In genomic region chr3:149382518-149382917, GRCh38 we compare ENCODE assay signal across 26 cellular contexts. TPM values are rescaled to one million over a fixed set of nuclear protein-coding genes. Genes with fewer than 3 reads are reported as not detected.
A peak's percentile ranks its signal among the peaks of the same experiment; 100 is the strongest.
DNase-seq lines count a peak whose midpoint lies in the region; ATAC-seq, FAIRE-seq and TF ChIP-seq lines count a peak whose summit lies in the region.
"Had no signal": no experiment of that assay in that cellular context is flagged by ENCODE, and none has a peak within 500 bp of the region (broad histone marks: within the 10 kb centered on the region; RNA-seq: fewer than 3 reads in every experiment).

No MANE protein-coding gene starts in this region.

- H3K9me3 Mint-ChIP-seq in activated naive CD4-positive, alpha-beta T cell treated with anti-CD3 and anti-CD28 coated beads, Interleukin-2, amount 50 U/mL, for 72 hours: no peaks in the 10 kb centered on the region
- H3K9me3 Mint-ChIP-seq: activated naive CD4-positive, alpha-beta T cell treated with anti-CD3 and anti-CD28 coated beads for 36 hours; central memory CD8-positive, alpha-beta T cell had no signal

- no peak overlapping the region for H3K27ac Mint-ChIP-seq in activated naive CD4-positive, alpha-beta T cell treated with anti-CD3 and anti-CD28 coated beads, Interleukin-2, amount 50 U/mL, for 72 hours
- H3K27ac Mint-ChIP-seq: activated naive CD4-positive, alpha-beta T cell treated with anti-CD3 and anti-CD28 coated beads for 36 hours had no signal

- H3K18ac ChIP-seq in neuronal stem cell (ENCODE audit: low read length): no peak overlapping the region

- peak overlapping the region; percentile 83 for H3K23ac ChIP-seq in neuronal stem cell (ENCODE audit: low read depth, low read length, poor library complexity)

- H2AK5ac ChIP-seq in neuronal stem cell (ENCODE audit: low read depth, low read length): no peak overlapping the region

- no peaks in the 10 kb centered on the region for H3K9me3 ChIP-seq in neuronal stem cell (replicated peaks in 1 of 2; ENCODE audit: control insufficient read depth in 2 of 2, insufficient read depth in 1 of 2, low read depth in 1 of 2, low read length in 2 of 2)
- peaks cover 2% of the 10 kb centered on the region for H3K9me3 ChIP-seq in WERI-Rb-1 (ENCODE audit: severe bottlenecking)
- H3K9me3 ChIP-seq in BE2C: no peaks in the 10 kb centered on the region
- H3K9me3 ChIP-seq: gastroesophageal sphincter, ovary, upper lobe of right lung had no signal

- H2AFZ ChIP-seq in ACC112 (ENCODE audit: low read length, unreplicated experiment) (no peak overlapping the region), neuronal stem cell (ENCODE audit: low read length) (no peak overlapping the region)

- H4K91ac ChIP-seq in neuronal stem cell (ENCODE audit: low read depth, low read length, poor library complexity): no peak overlapping the region

- DNase-seq in RCC 7860 (ENCODE audit: low spot score) (peak; percentile 44), epithelial cell of prostate (ENCODE audit: low read depth, low spot score) (no peak), neuronal stem cell (ENCODE audit: low spot score) (no peak), Kasumi-1 (lab: John Stamatoyannopoulos, UW) (no peak), WERI-Rb-1 (no peak), BE2C (no peak)
- no peak for DNase-seq in activated naive CD4-positive, alpha-beta T cell treated with anti-CD3 and anti-CD28 coated beads, Interleukin-2, amount 50 U/mL, for 72 hours (ENCODE audit: low spot score in 2 of 2)
- DNase-seq: activated CD8-positive, alpha-beta memory T cell treated with anti-CD3 and anti-CD28 coated beads for 24 hours; activated naive CD4-positive, alpha-beta T cell treated with anti-CD3 and anti-CD28 coated beads for 36 hours; activated T-cell treated with anti-CD3 and anti-CD28 coated beads, Interleukin-2, amount 50 U/mL, for 48 hours; anterior cingulate cortex; C1 segment of cervical spinal cord; erythroblast; NCI-H2227 treated with DMSO at 0.1 percent for 48 hours; NCI-H774; ovary; right cardiac atrium; Right ventricle myocardium superior; stimulated activated CD4-positive, alpha-beta T cell treated with anti-CD3 and anti-CD28 coated beads, Interleukin-15, amount 100 ng/mL, for 24 hours; upper lobe of right lung had no signal

- peaks cover 4% of the 10 kb centered on the region for H3K79me2 ChIP-seq in ACC112 (ENCODE audit: control insufficient read depth, insufficient read depth, low read length, unreplicated experiment)

- H3K27ac ChIP-seq in ACC112 (ENCODE audit: low read depth, low read length): peak overlapping the region; percentile 98
- H3K27ac ChIP-seq in epithelial cell of prostate: peak overlapping the region; percentile 12
- H3K27ac ChIP-seq in neuronal stem cell (replicated peaks; ENCODE audit: low read length): no peak overlapping the region
- no peak overlapping the region for H3K27ac ChIP-seq in WERI-Rb-1
- H3K27ac ChIP-seq: ovary, upper lobe of right lung had no signal

- H2BK5ac ChIP-seq in neuronal stem cell (ENCODE audit: low read length): peak overlapping the region; percentile 56

- H3K4me2 ChIP-seq in neuronal stem cell (ENCODE audit: insufficient read depth, low read length, poor library complexity, severe bottlenecking): no peak overlapping the region

- H3K36me3 ChIP-seq in ACC112 (ENCODE audit: insufficient read depth, low read length): no peaks in the 10 kb centered on the region
- H3K36me3 ChIP-seq in neuronal stem cell (replicated peaks in 1 of 2; ENCODE audit: control insufficient read depth in 2 of 2, insufficient read depth in 2 of 2, low read length in 2 of 2): no peaks in the 10 kb centered on the region
- H3K36me3 ChIP-seq in WERI-Rb-1: no peaks in the 10 kb centered on the region
- H3K36me3 ChIP-seq in BE2C: no peaks in the 10 kb centered on the region
- H3K36me3 ChIP-seq: gastroesophageal sphincter, ovary, upper lobe of right lung had no signal

- H2BK15ac ChIP-seq in neuronal stem cell (ENCODE audit: low read length): no peak overlapping the region

- no peak overlapping the region for H2BK12ac ChIP-seq in neuronal stem cell (ENCODE audit: low read length)

- no CpG with 5 or more reads among the region's 6 CpGs for WGBS in neuronal stem cell (ENCODE audit: extremely low coverage in 2 of 2, insufficient read length in 2 of 2, insufficient replicate concordance in 1 of 2), 2 donors

- H3K4me3 ChIP-seq in ACC112 (ENCODE audit: low read depth, low read length) (peak overlapping the region; percentile 2; the same call in 1 of the 2 replicates), neuronal stem cell (ENCODE audit: low read length in 2 of 2) (no peak overlapping the region), WERI-Rb-1 (ENCODE audit: low read depth, low read length) (no peak overlapping the region), BE2C (ENCODE audit: low read depth, low read length) (no peak overlapping the region)
- H3K4me3 ChIP-seq: gastroesophageal sphincter, K562, ovary, upper lobe of right lung had no signal

- H2BK120ac ChIP-seq in neuronal stem cell (ENCODE audit: low read depth, low read length): no peak overlapping the region

- H3K9ac ChIP-seq in neuronal stem cell (ENCODE audit: low read depth, low read length, poor library complexity): peak overlapping the region; percentile 10

- TF ChIP-seq CTCF in WERI-Rb-1 (IDR thresholded peaks at IDR 0.05; ENCODE audit: low read depth, low read length): no peak
- no peak for TF ChIP-seq CTCF in BE2C (IDR thresholded peaks at IDR 0.05; ENCODE audit: low read depth, low read length)

- FAIRE-seq in RCC 7860 (lab: Jason Lieb, UNC): no peak
- FAIRE-seq: GM18507, K562, keratinocyte had no signal

- no peaks in the 10 kb centered on the region for H3K27me3 ChIP-seq in ACC112 (ENCODE audit: insufficient read depth, low read length)
- no peaks in the 10 kb centered on the region for H3K27me3 ChIP-seq in neuronal stem cell (ENCODE audit: control insufficient read depth in 3 of 3, insufficient read depth in 3 of 3, low read depth in 1 of 3, low read length in 3 of 3)
- H3K27me3 ChIP-seq in WERI-Rb-1 (ENCODE audit: insufficient read depth, low read depth, severe bottlenecking): no peaks in the 10 kb centered on the region
- H3K27me3 ChIP-seq in BE2C: no peaks in the 10 kb centered on the region
- H3K27me3 ChIP-seq: gastroesophageal sphincter, ovary, upper lobe of right lung had no signal

- H3K79me1 ChIP-seq in neuronal stem cell (ENCODE audit: low read depth, low read length): no peaks in the 10 kb centered on the region

- H3K4ac ChIP-seq in neuronal stem cell (ENCODE audit: low read length): no peak overlapping the region

- no peak overlapping the region for H3K14ac ChIP-seq in neuronal stem cell (ENCODE audit: low read length)

- no peaks in the 10 kb centered on the region for H3K36me3 Mint-ChIP-seq in activated naive CD4-positive, alpha-beta T cell treated with anti-CD3 and anti-CD28 coated beads, Interleukin-2, amount 50 U/mL, for 72 hours

- peaks cover 65% of the 10 kb centered on the region for H3K4me1 ChIP-seq in ACC112 (ENCODE audit: control insufficient read depth, insufficient read depth, low read length, unreplicated experiment)
- peaks cover 0 to 11% of the 10 kb centered on the region in 2 donors for H3K4me1 ChIP-seq in neuronal stem cell (ENCODE audit: control insufficient read depth in 2 of 2, insufficient read depth in 1 of 2, low read depth in 1 of 2, low read length in 2 of 2)
- no peaks in the 10 kb centered on the region for H3K4me1 ChIP-seq in BE2C

- H4K8ac ChIP-seq in neuronal stem cell (ENCODE audit: low read depth, low read length): no peak overlapping the region

- no peak for ATAC-seq in activated naive CD4-positive, alpha-beta T cell treated with anti-CD3 and anti-CD28 coated beads, Interleukin-2, amount 50 U/mL, for 72 hours
- ATAC-seq: gastroesophageal sphincter, K562, right cardiac atrium, upper lobe of right lung had no signal

RNA-seq across cellular contexts. Expression of gene TM4SF1, which starts 5.1 kb away (rescaled TPM):
- polyA plus RNA-seq in neuronal stem cell (2013, experiment 1 of 2): 0.03 TPM
- polyA plus RNA-seq in neuronal stem cell (2013, experiment 2 of 2): not detected
- not detected for total RNA-seq in activated naive CD4-positive, alpha-beta T cell treated with anti-CD3 and anti-CD28 coated beads, Interleukin-2, amount 50 U/mL, for 72 hours
- polyA plus RNA-seq in BE2C (2012; ENCODE audit: insufficient read depth, insufficient read length, low read depth): 1.5 TPM
- total RNA-seq: activated naive CD4-positive, alpha-beta T cell treated with anti-CD3 and anti-CD28 coated beads for 36 hours had no signal

RNA-seq across cellular contexts. Expression of gene TM4SF18, which starts 49.1 kb away (rescaled TPM):
- polyA plus RNA-seq in neuronal stem cell (2013, experiment 1 of 2): not detected
- not detected for polyA plus RNA-seq in neuronal stem cell (2013, experiment 2 of 2)
- total RNA-seq in activated naive CD4-positive, alpha-beta T cell treated with anti-CD3 and anti-CD28 coated beads, Interleukin-2, amount 50 U/mL, for 72 hours: not detected
- not detected for polyA plus RNA-seq in BE2C (2012; ENCODE audit: insufficient read depth, insufficient read length, low read depth)
- total RNA-seq: activated naive CD4-positive, alpha-beta T cell treated with anti-CD3 and anti-CD28 coated beads for 36 hours; K562 had no signal
- polyA plus RNA-seq: K562, keratinocyte had no signal

Comparison
In these comparisons a context has a peak if more than half of its experiments do, and no peak if none do; other contexts are left out.
1. H3K27ac ChIP-seq: peak in ACC112 (single experiment) and epithelial cell of prostate (single experiment); none in neuronal stem cell (single experiment) and WERI-Rb-1 (single experiment).